In the genomic region with DNA sequence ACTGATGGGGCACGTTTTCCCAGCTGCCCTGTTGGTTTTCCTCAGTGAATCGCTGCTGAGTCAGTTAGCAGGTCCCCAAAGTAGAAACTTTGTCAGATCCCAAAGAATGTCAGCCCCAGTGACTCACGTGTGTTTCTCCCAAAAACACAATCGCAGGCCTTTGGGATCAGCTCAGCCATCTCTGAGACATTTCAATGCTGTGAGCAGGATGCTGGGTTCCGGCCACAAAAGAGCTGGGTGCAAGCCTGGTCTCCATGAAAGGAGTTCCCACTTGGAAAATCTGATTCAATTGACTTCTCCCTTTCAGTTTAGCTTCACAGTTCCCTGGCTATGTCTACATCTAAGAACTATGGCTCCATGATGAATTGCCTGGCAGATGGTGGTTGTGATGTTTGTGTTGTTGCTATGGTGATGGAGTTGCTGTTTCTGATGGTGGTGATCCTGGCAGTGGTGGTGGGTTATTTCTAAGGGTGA, we compare ENCODE assay signal across 14 cellular contexts. TPM values are rescaled to one million over a fixed set of nuclear protein-coding genes. Genes with fewer than 3 reads are reported as not detected.
A peak's percentile ranks its signal among the peaks of the same experiment; 100 is the strongest.
DNase-seq lines count a peak whose midpoint lies in the region; ATAC-seq and TF ChIP-seq lines count a peak whose summit lies in the region.
"Had no signal": no experiment of that assay in that cellular context is flagged by ENCODE, and none has a peak within 500 bp of the region (broad histone marks: within the 10 kb centered on the region; RNA-seq: fewer than 3 reads in every experiment).

No MANE protein-coding gene starts in this region.

- H3K9me2 ChIP-seq in PC-3 (replicated peaks; ENCODE audit: low read length) = no peaks in the 10 kb centered on the region

- no peaks in the 10 kb centered on the region for H3K79me1 ChIP-seq in trophoblast cell (ENCODE audit: low read length)

- H3K4me2 ChIP-seq in PC-3 (ENCODE audit: low read length) (peak overlapping the region; percentile 50), trophoblast cell (ENCODE audit: low read length) (no peak overlapping the region)

- intact Hi-C loops in PC-3 (cut with micrococcal nuclease) = no loop called here

- H4K8ac ChIP-seq in trophoblast cell (ENCODE audit: low read depth, low read length) = no peak overlapping the region

- H3K18ac ChIP-seq in trophoblast cell (ENCODE audit: low read length) = no peak overlapping the region

- no peak overlapping the region for H4K12ac ChIP-seq in trophoblast cell (ENCODE audit: low read depth, low read length)

- H3K4me3 ChIP-seq in PC-3 (ENCODE audit: low read length) (0 out of 2 replicates have a peak overlapping the region, but pooled peaks have one; percentile 0), trophoblast cell (ENCODE audit: low read depth, low read length) (peak overlapping the region; percentile 46)
- H3K4me3 ChIP-seq: lower lobe of right lung had no signal

- H4K91ac ChIP-seq in trophoblast cell (ENCODE audit: low read depth, low read length) = no peak overlapping the region

- no peak overlapping the region for H3K4ac ChIP-seq in trophoblast cell (ENCODE audit: low read depth, low read length)

- BruUV-seq in PC-3 (replicated peaks; lab: Mats Ljungman, UMichigan) = no TSS peak

- H3K9ac ChIP-seq in PC-3 (ENCODE audit: low read length) (peak overlapping the region; percentile 84), trophoblast cell (ENCODE audit: low read length) (no peak overlapping the region)

- H3K23ac ChIP-seq in trophoblast cell (ENCODE audit: low read length) = peak overlapping the region; percentile 51

- H3K9me3 ChIP-seq in PC-3 (ENCODE audit: low read length) (no peaks in the 10 kb centered on the region), trophoblast cell (ENCODE audit: insufficient read depth, low read depth, low read length) (peaks cover 18% of the 10 kb centered on the region)
- H3K9me3 ChIP-seq: lower lobe of right lung had no signal

- H3K36me3 Mint-ChIP-seq in T-helper 2 cell treated with Interferon-gamma antibody and Interleukin-4, amounts not matched to agents 5 μg/mL and 100 μg/mL, for 36 hours (ENCODE audit: low read depth) = no peaks in the 10 kb centered on the region

- CTCF ChIA-PET in PC-3 (lab: Charles Lee) = interaction anchor here (0.5 to 1.5 kb wide), 2 partner anchors 190 to 199 kb away, joined by 3 to 8 read pairs; no protein-coding TSS in a partner anchor

- no peak overlapping the region for H2BK5ac ChIP-seq in trophoblast cell (ENCODE audit: low read depth, low read length, poor library complexity)

- no peak overlapping the region for H2AFZ ChIP-seq in PC-3 (ENCODE audit: low read length)
- H2AFZ ChIP-seq in trophoblast cell (ENCODE audit: insufficient read depth, low read length, poor library complexity) = no peak overlapping the region

- peaks cover 4% of the 10 kb centered on the region for H3K4me1 Mint-ChIP-seq in T-helper 2 cell treated with Interferon-gamma antibody and Interleukin-4, amounts not matched to agents 5 μg/mL and 100 μg/mL, for 36 hours (ENCODE audit: low read depth)

- H3F3A ChIP-seq in PC-3 (ENCODE audit: low read length, unreplicated experiment) = no peaks in the 10 kb centered on the region

- no peaks in the 10 kb centered on the region for H3K27me3 ChIP-seq in PC-3 (ENCODE audit: low read length)
- H3K27me3 ChIP-seq in trophoblast cell (ENCODE audit: insufficient read depth, low read length) = no peaks in the 10 kb centered on the region

- no peak overlapping the region for H3K14ac ChIP-seq in trophoblast cell (ENCODE audit: low read length)

- peaks cover 27% of the 10 kb centered on the region for H3K36me3 ChIP-seq in PC-3 (ENCODE audit: low read depth, low read length)
- H3K36me3 ChIP-seq in trophoblast cell (ENCODE audit: control insufficient read depth in 1 of 2, insufficient read depth in 2 of 2, low read length in 2 of 2) = no peaks in the 10 kb centered on the region
- H3K36me3 ChIP-seq: lower lobe of right lung had no signal

- TF ChIP-seq CTCF in PC-3 (conservative IDR thresholded peaks at IDR 0.05; ENCODE audit: low read depth, low read length) = no peak

- DNase-seq in ELR (ENCODE audit: low read depth) = peak; percentile 98
- DNase-seq in PC-3 = peak; percentile 98
- DNase-seq in dedifferentiated amniotic fluid mesenchymal stem cell (ENCODE audit: extremely low spot score) = peak; percentile 69
- no peak for DNase-seq in trophoblast cell
- DNase-seq in NCI-H1417 treated with DMSO at 0.1 percent for 48 hours (lab: John Stamatoyannopoulos, UW) = no peak
- no peak for DNase-seq in T-helper 2 cell treated with Interferon-gamma antibody and Interleukin-4, amounts not matched to agents 5 μg/mL and 100 μg/mL, for 36 hours (ENCODE audit: low spot score)
- DNase-seq: activated CD4-positive, alpha-beta T cell treated with anti-CD3 and anti-CD28 coated beads, Interleukin-2, amount 50 U/mL, for 48 hours; amygdala; GDM1; lower lobe of right lung; retina; SHP77 treated with DMSO at 0.1 percent for 48 hours had no signal

- H2BK120ac ChIP-seq in trophoblast cell (ENCODE audit: insufficient read depth, low read length, poor library complexity) = no peak overlapping the region

- no peak overlapping the region for H3K4me3 Mint-ChIP-seq in T-helper 2 cell treated with Interferon-gamma antibody and Interleukin-4, amounts not matched to agents 5 μg/mL and 100 μg/mL, for 36 hours

- H3K27ac Mint-ChIP-seq in T-helper 2 cell treated with Interferon-gamma antibody and Interleukin-4, amounts not matched to agents 5 μg/mL and 100 μg/mL, for 36 hours = no peak overlapping the region

- POLR2A ChIA-PET in PC-3 (lab: Charles Lee; ENCODE audit: unreplicated experiment) = interaction anchor here (0.5 kb wide), 1 partner anchor 22 kb away, joined by 3 read pairs; no protein-coding TSS in a partner anchor

- H3K27ac ChIP-seq in PC-3 (ENCODE audit: low read length) (peak overlapping the region; percentile 97), trophoblast cell (ENCODE audit: low read depth, low read length) (no peak overlapping the region)
- H3K27ac ChIP-seq: lower lobe of right lung had no signal

- H3K4me1 ChIP-seq in PC-3 (ENCODE audit: insufficient read depth, low read length) (peaks cover 43% of the 10 kb centered on the region), trophoblast cell (ENCODE audit: control insufficient read depth in 1 of 2, insufficient read depth in 2 of 2, low read length in 2 of 2) (no peaks in the 10 kb centered on the region)
- H3K4me1 ChIP-seq: lower lobe of right lung had no signal

- no peak overlapping the region for H2BK12ac ChIP-seq in trophoblast cell (ENCODE audit: low read length)

- WGBS in trophoblast cell (ENCODE audit: extremely low coverage, insufficient coverage, insufficient read length) = no CpG with 5 or more reads among the region's 5 CpGs

- peaks cover 9% of the 10 kb centered on the region for H3K9me3 Mint-ChIP-seq in T-helper 2 cell treated with Interferon-gamma antibody and Interleukin-4, amounts not matched to agents 5 μg/mL and 100 μg/mL, for 36 hours

- H3K27me3 Mint-ChIP-seq in T-helper 2 cell treated with Interferon-gamma antibody and Interleukin-4, amounts not matched to agents 5 μg/mL and 100 μg/mL, for 36 hours (ENCODE audit: low read depth) = no peaks in the 10 kb centered on the region

- H2AK5ac ChIP-seq in trophoblast cell (ENCODE audit: low read length) = no peak overlapping the region

- peaks cover 95% of the 10 kb centered on the region for H3K79me2 ChIP-seq in PC-3 (ENCODE audit: low read length)
- H3K79me2 ChIP-seq in trophoblast cell (ENCODE audit: control insufficient read depth, insufficient read depth, low read length, poor library complexity) = no peaks in the 10 kb centered on the region

- ATAC-seq in PC-3 (peak; percentile 57), HG03196 (IDR thresholded peaks at IDR 0.05; ENCODE audit: unreplicated experiment) (no peak), HG02759 (IDR thresholded peaks at IDR 0.05; ENCODE audit: unreplicated experiment) (no peak)

- no peaks in the 10 kb centered on the region for H4K20me1 ChIP-seq in PC-3 (ENCODE audit: low read length)

RNA-seq across cellular contexts. Expression of gene MYEOV, which starts 28.0 kb away (rescaled TPM):
- 59.0 and 71.8 TPM in 2 replicates for total RNA-seq in PC-3 (2014; rRNA removed)
- 0.05 and 0.11 TPM in 2 replicates for polyA plus RNA-seq in trophoblast cell (2013)

Comparison
In these comparisons a context has a peak if more than half of its experiments do, and no peak if none do; other contexts are left out.
1. DNase-seq: peak in ELR (single experiment), PC-3 (single experiment) and dedifferentiated amniotic fluid mesenchymal stem cell (single experiment); none in trophoblast cell (0 of 2), NCI-H1417 treated with DMSO at 0.1 percent for 48 hours (single experiment) and T-helper 2 cell treated with Interferon-gamma antibody and Interleukin-4, amounts not matched to agents 5 μg/mL and 100 μg/mL, for 36 hours (single experiment).